In genomic region chr2:63581266-63581961, GRCh38 we compare ENCODE assay signal across 12 cellular contexts. TPM values are rescaled to one million over a fixed set of nuclear protein-coding genes. Genes with fewer than 3 reads are reported as not detected.
DNase-seq lines count a peak whose midpoint lies in the region; ATAC-seq and TF ChIP-seq lines count a peak whose summit lies in the region.
"Had no signal": no experiment of that assay in that cellular context is flagged by ENCODE, and none has a peak within 500 bp of the region (broad histone marks: within the 10 kb centered on the region; RNA-seq: fewer than 3 reads in every experiment).

No MANE protein-coding gene starts in this region.

- no peak for TF ChIP-seq EP300 in suprapubic skin (IDR thresholded peaks at IDR 0.05)

- TF ChIP-seq POLR2A in suprapubic skin (IDR thresholded peaks at IDR 0.05): no peak

- no peak for TF ChIP-seq CTCF in LNCaP clone FGC (IDR thresholded peaks at IDR 0.05; ENCODE audit: control insufficient read depth, extremely low read depth, insufficient read depth)
- no peak for TF ChIP-seq CTCF in coronary artery (IDR thresholded peaks at IDR 0.05)
- no peak for TF ChIP-seq CTCF in suprapubic skin (IDR thresholded peaks at IDR 0.05)

- H3K36me3 ChIP-seq in suprapubic skin: no peaks in the 10 kb centered on the region

- H3K4me1 ChIP-seq in suprapubic skin: peaks cover 22% of the 10 kb centered on the region

- DNase-seq in LNCaP clone FGC (ENCODE audit: low read depth) (peak; percentile 33), coronary artery (ENCODE audit: low spot score) (peak; percentile 72), left lobe of liver (ENCODE audit: low spot score) (peak; percentile 70), suprapubic skin (ENCODE audit: low spot score in 2 of 2) (peak in 1 of 2 donors; percentile 73), NCI-H1092 (lab: John Stamatoyannopoulos, UW) (no peak)
- DNase-seq in activated CD4-positive, CD25-positive, alpha-beta regulatory T cell treated with anti-CD3 and anti-CD28 coated beads, Interleukin-2, amount 50 U/mL, for 72 hours: no peak
- DNase-seq: activated CD4-positive, alpha-beta T cell treated with anti-CD3 and anti-CD28 coated beads, Interleukin-2, amount 10 ng/mL, durations not matched to agents 24 days and 14 days; effector memory CD4-positive, alpha-beta T cell; NCI-H1436 treated with DMSO at 0.1 percent for 48 hours had no signal

- H3K4me3 ChIP-seq in LNCaP clone FGC (ENCODE audit: low read depth, low read length) (no peak overlapping the region), coronary artery (peak overlapping the region; percentile 5), suprapubic skin (no peak overlapping the region)

- WGBS in suprapubic skin: 24% methylated on average over 5 of the region's 5 CpGs

- ATAC-seq in left lobe of liver (peak; percentile 98), HG02798 (IDR thresholded peaks at IDR 0.05; ENCODE audit: poor library complexity, unreplicated experiment) (no peak), HG03457 (IDR thresholded peaks at IDR 0.05; ENCODE audit: unreplicated experiment) (no peak)

- H3K27ac ChIP-seq in coronary artery: peak overlapping the region; percentile 41 to 64
- H3K27ac ChIP-seq in suprapubic skin: peak overlapping the region; percentile 81
- H3K27ac ChIP-seq: RWPE1 had no signal

- H3K27me3 ChIP-seq in suprapubic skin: no peaks in the 10 kb centered on the region

- H3K9me3 ChIP-seq in suprapubic skin: no peaks in the 10 kb centered on the region

RNA-seq across cellular contexts. Expression of gene WDPCP, which starts 6.9 kb away (rescaled TPM):
- 3.8 TPM for total RNA-seq in left lobe of liver
- 10 to 100 TPM in 1 of 4 donors, 1 to 10 TPM in 3; 6.7 to 18.7 (median 9.7) TPM for total RNA-seq in suprapubic skin

RNA-seq across cellular contexts. Expression of gene MDH1, which starts 7.3 kb away (rescaled TPM):
- total RNA-seq in left lobe of liver (112 TPM), suprapubic skin (100 to 1,000 TPM in 3 of 4 donors, 10 to 100 TPM in 1; 90.7 to 153 (median 131) TPM)

Comparison
In these comparisons a context has a peak if more than half of its experiments do, and no peak if none do; other contexts are left out.
1. DNase-seq: peak in LNCaP clone FGC (single experiment), coronary artery (single experiment) and left lobe of liver (single experiment); none in NCI-H1092 (single experiment) and activated CD4-positive, CD25-positive, alpha-beta regulatory T cell treated with anti-CD3 and anti-CD28 coated beads, Interleukin-2, amount 50 U/mL, for 72 hours (single experiment).